ENCODE assay signal across 17 cellular contexts in the genomic region with DNA sequence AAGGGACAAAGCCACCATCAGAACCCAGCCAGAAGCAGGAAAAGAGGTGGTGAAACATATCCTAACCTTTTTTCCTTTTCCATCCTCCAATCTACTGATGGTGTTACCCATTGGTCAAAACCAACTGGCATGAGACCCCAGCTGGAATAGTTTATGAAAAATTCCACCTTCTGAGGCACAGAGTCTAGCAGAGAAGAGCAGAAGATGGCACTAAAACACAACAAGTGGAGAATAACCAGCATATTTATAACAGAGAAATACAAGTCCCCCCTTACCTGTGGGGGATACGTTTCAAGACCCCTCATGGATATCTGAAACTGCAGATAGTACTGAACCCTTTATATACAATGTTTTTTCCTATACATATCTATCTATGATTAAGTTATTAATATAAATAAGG.
"Had no signal": no experiment of that assay in that cellular context is flagged by ENCODE, and none has a peak within 500 bp of the region (broad histone marks: within the 10 kb centered on the region; RNA-seq: fewer than 3 reads in every experiment).

No MANE protein-coding gene starts in this region.

- H3K36me3 ChIP-seq: cardiac muscle cell, heart left ventricle, sigmoid colon, spleen, upper lobe of left lung had no signal

- H3K36me3 Mint-ChIP-seq: activated naive CD4-positive, alpha-beta T cell treated with anti-CD3 and anti-CD28 coated beads, Interleukin-2, amount 50 U/mL, for 72 hours; WTC11 had no signal

- H3K4me3 Mint-ChIP-seq: activated CD8-positive, alpha-beta T cell treated with anti-CD3 and anti-CD28 coated beads, Interleukin-2, amount 10 ng/mL, durations not matched to agents 7 days and 5 days; activated T-cell treated with anti-CD3 and anti-CD28 coated beads, Interleukin-2, amount 50 U/mL, for 72 hours; nephron progenitor cell; stimulated activated naive CD8-positive, alpha-beta T cell treated with anti-CD3 and anti-CD28 coated beads, Interleukin-15, amount 100 ng/mL, for 72 hours; WTC11 had no signal

- ATAC-seq: activated CD8-positive, alpha-beta T cell treated with anti-CD3 and anti-CD28 coated beads, Interleukin-2, amount 10 ng/mL, durations not matched to agents 7 days and 5 days; activated naive CD4-positive, alpha-beta T cell treated with anti-CD3 and anti-CD28 coated beads, Interleukin-2, amount 50 U/mL, for 72 hours; activated T-cell treated with anti-CD3 and anti-CD28 coated beads, Interleukin-2, amount 50 U/mL, for 72 hours; heart left ventricle; stimulated activated naive CD8-positive, alpha-beta T cell treated with anti-CD3 and anti-CD28 coated beads, Interleukin-15, amount 100 ng/mL, for 72 hours; WTC11 had no signal

- H3K27ac ChIP-seq: cardiac muscle cell, heart left ventricle, spleen, testis had no signal

- H3K4me1 Mint-ChIP-seq: nephron progenitor cell had no signal

- H3K4me1 ChIP-seq: testis had no signal

- DNase-seq: activated CD4-positive, alpha-beta T cell treated with anti-CD3 and anti-CD28 coated beads for 48 hours; activated CD8-positive, alpha-beta memory T cell treated with anti-CD3 and anti-CD28 coated beads, Interleukin-2, amount 50 U/mL, for 4 hours; activated CD8-positive, alpha-beta T cell treated with anti-CD3 and anti-CD28 coated beads, Interleukin-2, amount 10 ng/mL, durations not matched to agents 7 days and 5 days; activated gamma-delta T cell; activated T-cell treated with anti-CD3 and anti-CD28 coated beads, Interleukin-2, amount 50 U/mL, for 72 hours; foreskin melanocyte; heart left ventricle; nephron progenitor cell; sigmoid colon; spleen; stimulated activated naive CD8-positive, alpha-beta T cell treated with anti-CD3 and anti-CD28 coated beads, Interleukin-15, amount 100 ng/mL, for 72 hours; T-helper 2 cell; testis; upper lobe of left lung had no signal

- H3K27ac Mint-ChIP-seq: activated CD8-positive, alpha-beta T cell treated with anti-CD3 and anti-CD28 coated beads, Interleukin-2, amount 10 ng/mL, durations not matched to agents 7 days and 5 days; activated naive CD4-positive, alpha-beta T cell treated with anti-CD3 and anti-CD28 coated beads, Interleukin-2, amount 50 U/mL, for 72 hours; activated T-cell treated with anti-CD3 and anti-CD28 coated beads, Interleukin-2, amount 50 U/mL, for 72 hours; nephron progenitor cell; stimulated activated naive CD8-positive, alpha-beta T cell treated with anti-CD3 and anti-CD28 coated beads, Interleukin-15, amount 100 ng/mL, for 72 hours; WTC11 had no signal

- H3K27me3 Mint-ChIP-seq: stimulated activated naive CD8-positive, alpha-beta T cell treated with anti-CD3 and anti-CD28 coated beads, Interleukin-15, amount 100 ng/mL, for 72 hours had no signal

- H3K9me3 ChIP-seq: heart left ventricle, sigmoid colon, spleen, testis, upper lobe of left lung had no signal

- H3K27me3 ChIP-seq: heart left ventricle, sigmoid colon, spleen, testis, upper lobe of left lung had no signal

- H3K9me3 Mint-ChIP-seq: activated naive CD4-positive, alpha-beta T cell treated with anti-CD3 and anti-CD28 coated beads, Interleukin-2, amount 50 U/mL, for 72 hours; activated T-cell treated with anti-CD3 and anti-CD28 coated beads, Interleukin-2, amount 50 U/mL, for 72 hours; nephron progenitor cell; stimulated activated naive CD8-positive, alpha-beta T cell treated with anti-CD3 and anti-CD28 coated beads, Interleukin-15, amount 100 ng/mL, for 72 hours had no signal

- H3K4me3 ChIP-seq: cardiac muscle cell, heart left ventricle, sigmoid colon, spleen, testis, upper lobe of left lung had no signal
